In the genomic region with DNA sequence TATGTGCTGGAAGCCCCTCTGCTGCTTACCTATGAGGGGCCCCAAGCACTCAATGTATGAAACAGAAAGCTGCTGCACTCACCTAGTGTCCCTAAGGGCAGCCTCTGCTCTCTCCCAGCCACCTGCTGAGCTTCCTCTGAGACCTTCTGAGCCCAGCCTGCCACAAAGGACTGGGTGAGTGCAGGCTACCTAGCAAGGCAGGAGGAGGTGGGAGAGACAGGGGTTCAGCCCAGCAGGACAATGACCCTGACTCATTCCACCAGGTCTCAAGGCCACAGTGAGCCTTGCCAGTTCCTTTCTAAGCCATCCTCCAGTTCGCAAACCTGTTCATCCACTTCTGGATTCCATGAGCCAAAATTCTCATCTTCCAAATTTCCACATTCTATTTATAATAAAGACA, we compare ENCODE assay signal across 1 cellular context.
TF ChIP-seq lines count a peak whose summit lies in the region.

No MANE protein-coding gene starts in this region.

TF ChIP-seq in GM12878, 131 proteins besides CTCF, POLR2A, EP300 and RAD21 (continued from another document):
- TF ChIP-seq, protein P1, sequence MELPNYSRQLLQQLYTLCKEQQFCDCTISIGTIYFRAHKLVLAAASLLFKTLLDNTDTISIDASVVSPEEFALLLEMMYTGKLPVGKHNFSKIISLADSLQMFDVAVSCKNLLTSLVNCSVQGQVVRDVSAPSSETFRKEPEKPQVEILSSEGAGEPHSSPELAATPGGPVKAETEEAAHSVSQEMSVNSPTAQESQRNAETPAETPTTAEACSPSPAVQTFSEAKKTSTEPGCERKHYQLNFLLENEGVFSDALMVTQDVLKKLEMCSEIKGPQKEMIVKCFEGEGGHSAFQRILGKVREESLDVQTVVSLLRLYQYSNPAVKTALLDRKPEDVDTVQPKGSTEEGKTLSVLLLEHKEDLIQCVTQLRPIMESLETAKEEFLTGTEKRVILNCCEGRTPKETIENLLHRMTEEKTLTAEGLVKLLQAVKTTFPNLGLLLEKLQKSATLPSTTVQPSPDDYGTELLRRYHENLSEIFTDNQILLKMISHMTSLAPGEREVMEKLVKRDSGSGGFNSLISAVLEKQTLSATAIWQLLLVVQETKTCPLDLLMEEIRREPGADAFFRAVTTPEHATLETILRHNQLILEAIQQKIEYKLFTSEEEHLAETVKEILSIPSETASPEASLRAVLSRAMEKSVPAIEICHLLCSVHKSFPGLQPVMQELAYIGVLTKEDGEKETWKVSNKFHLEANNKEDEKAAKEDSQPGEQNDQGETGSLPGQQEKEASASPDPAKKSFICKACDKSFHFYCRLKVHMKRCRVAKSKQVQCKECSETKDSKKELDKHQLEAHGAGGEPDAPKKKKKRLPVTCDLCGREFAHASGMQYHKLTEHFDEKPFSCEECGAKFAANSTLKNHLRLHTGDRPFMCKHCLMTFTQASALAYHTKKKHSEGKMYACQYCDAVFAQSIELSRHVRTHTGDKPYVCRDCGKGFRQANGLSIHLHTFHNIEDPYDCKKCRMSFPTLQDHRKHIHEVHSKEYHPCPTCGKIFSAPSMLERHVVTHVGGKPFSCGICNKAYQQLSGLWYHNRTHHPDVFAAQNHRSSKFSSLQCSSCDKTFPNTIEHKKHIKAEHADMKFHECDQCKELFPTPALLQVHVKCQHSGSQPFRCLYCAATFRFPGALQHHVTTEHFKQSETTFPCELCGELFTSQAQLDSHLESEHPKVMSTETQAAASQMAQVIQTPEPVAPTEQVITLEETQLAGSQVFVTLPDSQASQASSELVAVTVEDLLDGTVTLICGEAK (IDR thresholded peaks at IDR 0.05; ENCODE audit: borderline replicate concordance) = no peak
